8 cellular contexts compared by ENCODE assay signal in the genomic region with DNA sequence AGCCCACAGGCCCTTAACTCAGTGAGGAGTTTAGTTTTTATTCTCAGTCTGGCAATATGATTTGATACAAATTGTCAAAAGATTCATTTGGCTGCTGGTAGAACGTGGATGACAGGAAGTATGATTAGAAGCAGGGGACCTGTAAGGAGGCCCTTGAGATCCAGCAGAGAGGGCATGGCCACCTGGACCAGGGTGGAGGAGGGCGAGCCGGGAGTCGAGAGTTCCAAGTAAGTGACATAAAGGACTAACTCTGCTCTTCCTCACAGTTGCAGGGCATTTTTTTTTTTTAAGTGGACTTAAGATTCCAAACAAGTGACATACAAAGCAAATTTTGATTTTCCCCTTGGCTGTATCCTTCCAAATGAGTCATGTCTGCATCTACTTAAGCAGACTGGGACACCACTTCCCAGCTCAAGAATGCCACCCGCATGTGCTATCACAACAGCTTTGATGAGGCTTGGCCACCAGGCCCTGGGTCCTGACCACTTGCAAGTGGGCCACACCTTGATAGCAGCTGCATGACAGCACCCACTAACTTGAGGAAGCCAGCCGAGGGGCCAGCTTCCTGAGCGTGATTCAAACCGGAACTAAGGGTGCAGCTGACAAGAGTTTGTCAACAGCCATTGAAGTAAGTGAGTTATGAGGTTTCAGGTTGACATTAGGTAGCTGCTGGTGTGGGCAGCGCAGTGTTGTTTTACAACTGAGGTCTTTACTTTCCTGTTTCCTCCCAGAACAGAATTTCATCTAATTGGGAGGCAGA. TPM values are rescaled to one million over a fixed set of nuclear protein-coding genes. Genes with fewer than 3 reads are reported as not detected.
DNase-seq lines count a peak whose midpoint lies in the region; ATAC-seq, FAIRE-seq and TF ChIP-seq lines count a peak whose summit lies in the region.

No MANE protein-coding gene starts in this region.

- H3K27me3 Mint-ChIP-seq in activated naive CD8-positive, alpha-beta T cell treated with anti-CD3 and anti-CD28 coated beads, Interleukin-2, amount 50 U/mL, for 24 hours, result no peaks in the 10 kb centered on the region
- peaks cover 0 to 8% (median 0%) of the 10 kb centered on the region in 5 donors for H3K27me3 Mint-ChIP-seq in naive thymus-derived CD4-positive, alpha-beta T cell

- no peaks in the 10 kb centered on the region for H3K9me3 ChIP-seq in naive thymus-derived CD4-positive, alpha-beta T cell (ENCODE audit: control insufficient read depth in 2 of 3, low read length in 3 of 3)
- no peaks in the 10 kb centered on the region for H3K9me3 ChIP-seq in uterus

- intact Hi-C loops in naive thymus-derived CD4-positive, alpha-beta T cell (cut with micrococcal nuclease), result loop anchor here (1.0 to 10.0 kb wide), 9 partner anchors 11 to 210 kb away; a partner anchor contains a TSS
- intact Hi-C loops in uterus (cut with DNase I; ENCODE audit: low total_unique reads), result no loop called here

- H3K4me1 Mint-ChIP-seq in activated naive CD8-positive, alpha-beta T cell treated with anti-CD3 and anti-CD28 coated beads, Interleukin-2, amount 50 U/mL, for 24 hours, result peaks cover 10% of the 10 kb centered on the region
- peaks cover 0 to 31% (median 10%) of the 10 kb centered on the region in 7 donors for H3K4me1 Mint-ChIP-seq in naive thymus-derived CD4-positive, alpha-beta T cell

- TF ChIP-seq POLR2A in uterus (IDR thresholded peaks at IDR 0.05), result no peak

- no peak overlapping the region for H3K4me3 Mint-ChIP-seq in activated naive CD8-positive, alpha-beta T cell treated with anti-CD3 and anti-CD28 coated beads, Interleukin-2, amount 50 U/mL, for 24 hours
- no peak overlapping the region for H3K4me3 Mint-ChIP-seq in naive thymus-derived CD4-positive, alpha-beta T cell

- FAIRE-seq in frontal cortex (lab: Jason Lieb, UNC), result no peak

- H3K36me3 ChIP-seq in naive thymus-derived CD4-positive, alpha-beta T cell (ENCODE audit: control insufficient read depth in 2 of 3, insufficient read depth in 3 of 3, low read length in 3 of 3), result no peaks in the 10 kb centered on the region
- no peaks in the 10 kb centered on the region for H3K36me3 ChIP-seq in uterus

- no peaks in the 10 kb centered on the region for H3K27me3 ChIP-seq in naive thymus-derived CD4-positive, alpha-beta T cell (ENCODE audit: control insufficient read depth in 2 of 2, insufficient read depth in 2 of 2, low read length in 2 of 2)
- no peaks in the 10 kb centered on the region for H3K27me3 ChIP-seq in uterus

- no peaks in the 10 kb centered on the region for H3K9me3 Mint-ChIP-seq in activated naive CD8-positive, alpha-beta T cell treated with anti-CD3 and anti-CD28 coated beads, Interleukin-2, amount 50 U/mL, for 24 hours
- peaks cover 0 to 7% (median 0%) of the 10 kb centered on the region in 11 donors for H3K9me3 Mint-ChIP-seq in naive thymus-derived CD4-positive, alpha-beta T cell

- no peak overlapping the region for H3K27ac Mint-ChIP-seq in activated naive CD8-positive, alpha-beta T cell treated with anti-CD3 and anti-CD28 coated beads, Interleukin-2, amount 50 U/mL, for 24 hours
- no peak overlapping the region for H3K27ac Mint-ChIP-seq in naive thymus-derived CD4-positive, alpha-beta T cell

- POLR2A ChIA-PET in naive thymus-derived CD4-positive, alpha-beta T cell (lab: Charles Lee), result interaction anchor here (0.6 to 4.7 kb wide), 8 partner anchors 10 to 98 kb away, joined by 3 to 47 read pairs (median 5); a partner anchor contains a TSS

- peak; percentile 92 for ATAC-seq in GM18867 (IDR thresholded peaks at IDR 0.05; ENCODE audit: unreplicated experiment)
- ATAC-seq in HG02943 (IDR thresholded peaks at IDR 0.05; ENCODE audit: low read depth, unreplicated experiment), result peak; percentile 89
- ATAC-seq in activated naive CD8-positive, alpha-beta T cell treated with anti-CD3 and anti-CD28 coated beads, Interleukin-2, amount 50 U/mL, for 24 hours, result peak; percentile 93
- ATAC-seq in naive thymus-derived CD4-positive, alpha-beta T cell, result peak; percentile 79

- peak overlapping the region; percentile 66 for H3K27ac ChIP-seq in naive thymus-derived CD4-positive, alpha-beta T cell (ENCODE audit: low read depth, low read length)
- peak overlapping the region; percentile 63 to 80 for H3K27ac ChIP-seq in uterus

- peaks cover 46 to 53% of the 10 kb centered on the region in 2 donors for H3K4me1 ChIP-seq in naive thymus-derived CD4-positive, alpha-beta T cell (ENCODE audit: control insufficient read depth in 2 of 2, insufficient read depth in 2 of 2, low read length in 2 of 2)
- peaks cover 4 to 8% of the 10 kb centered on the region in 2 donors for H3K4me1 ChIP-seq in uterus

- H3K4me3 ChIP-seq in naive thymus-derived CD4-positive, alpha-beta T cell (ENCODE audit: low read length), result peak overlapping the region; percentile 43
- H3K4me3 ChIP-seq in uterus, result no peak overlapping the region

- peak; percentile 13 for DNase-seq in SKM-1 treated with dmso at 0.1 percent for 144 hours (lab: John Stamatoyannopoulos, UW; ENCODE audit: unreplicated experiment)
- peak; percentile 52 for DNase-seq in activated naive CD8-positive, alpha-beta T cell treated with anti-CD3 and anti-CD28 coated beads, Interleukin-2, amount 50 U/mL, for 24 hours
- peak; percentile 25 to 86 (median 74) for DNase-seq in naive thymus-derived CD4-positive, alpha-beta T cell
- no peak for DNase-seq in uterus
- no peak for DNase-seq in frontal cortex (ENCODE audit: low spot score in 2 of 2)
- DNase-seq in GOT3 (lab: John Stamatoyannopoulos, UW), result no peak

- no peak for TF ChIP-seq CTCF in uterus (IDR thresholded peaks at IDR 0.05)

- H3K36me3 Mint-ChIP-seq in activated naive CD8-positive, alpha-beta T cell treated with anti-CD3 and anti-CD28 coated beads, Interleukin-2, amount 50 U/mL, for 24 hours (ENCODE audit: low read depth), result no peaks in the 10 kb centered on the region
- peaks cover 0 to 15% (median 0%) of the 10 kb centered on the region in 5 donors for H3K36me3 Mint-ChIP-seq in naive thymus-derived CD4-positive, alpha-beta T cell

- CTCF ChIA-PET in naive thymus-derived CD4-positive, alpha-beta T cell (lab: Charles Lee), result interaction anchor here (0.7 to 1.4 kb wide), 2 partner anchors 10 to 54 kb away, joined by 3 to 4 read pairs; no protein-coding TSS in a partner anchor

RNA-seq across cellular contexts. Expression of a gene that starts 54.6 kb away (rescaled TPM):
- total RNA-seq in naive thymus-derived CD4-positive, alpha-beta T cell, result 10 to 100 TPM; 12.4 to 42.8 (median 30.6) TPM
- 10 to 100 TPM in 1 of 2 donors, 1 to 10 TPM in 1; 8.3 to 16.1 TPM for polyA plus RNA-seq in naive thymus-derived CD4-positive, alpha-beta T cell
- total RNA-seq in uterus, result 10 to 100 TPM; 45.6 to 84.7 (median 66.8) TPM
- total RNA-seq in frontal cortex, result 158 TPM

Comparison
In these comparisons a context has a peak if more than half of its experiments do, and no peak if none do; other contexts are left out.
1. DNase-seq: peak in SKM-1 treated with dmso at 0.1 percent for 144 hours (single experiment), activated naive CD8-positive, alpha-beta T cell treated with anti-CD3 and anti-CD28 coated beads, Interleukin-2, amount 50 U/mL, for 24 hours (single experiment) and naive thymus-derived CD4-positive, alpha-beta T cell (9 of 9); none in uterus (0 of 2), frontal cortex (0 of 2) and GOT3 (single experiment).
2. Peak in every context shown above with its lines, with median percentiles within 50 percentile points of each other: ATAC-seq.